Comparison of ENCODE assay signal across 10 cellular contexts in genomic region chr12:118374126-118374725, GRCh38. TPM values are rescaled to one million over a fixed set of nuclear protein-coding genes. Genes with fewer than 3 reads are reported as not detected.
A peak's percentile ranks its signal among the peaks of the same experiment; 100 is the strongest.
DNase-seq lines count a peak whose midpoint lies in the region; ATAC-seq and TF ChIP-seq lines count a peak whose summit lies in the region.
"Had no signal": no experiment of that assay in that cellular context is flagged by ENCODE, and none has a peak within 500 bp of the region (broad histone marks: within the 10 kb centered on the region; RNA-seq: fewer than 3 reads in every experiment).

No MANE protein-coding gene starts in this region.

- peaks cover 51% of the 10 kb centered on the region for H3K4me1 Mint-ChIP-seq in activated naive CD8-positive, alpha-beta T cell (ENCODE audit: low read depth)
- H3K4me1 Mint-ChIP-seq in activated naive CD8-positive, alpha-beta T cell treated with anti-CD3 and anti-CD28 coated beads, Interleukin-2, amount 50 U/mL, for 24 hours, result peaks cover 48% of the 10 kb centered on the region
- peaks cover 51% of the 10 kb centered on the region for H3K4me1 Mint-ChIP-seq in activated CD8-positive, alpha-beta T cell treated with anti-CD3 and anti-CD28 coated beads, Interleukin-2, amount 10 ng/mL, durations not matched to agents 7 days and 5 days (ENCODE audit: low read depth)

- H3K9me3 Mint-ChIP-seq in activated naive CD8-positive, alpha-beta T cell (ENCODE audit: low read depth), result no peaks in the 10 kb centered on the region
- H3K9me3 Mint-ChIP-seq in activated naive CD8-positive, alpha-beta T cell treated with anti-CD3 and anti-CD28 coated beads, Interleukin-2, amount 50 U/mL, for 24 hours, result no peaks in the 10 kb centered on the region
- H3K9me3 Mint-ChIP-seq in activated CD8-positive, alpha-beta T cell treated with anti-CD3 and anti-CD28 coated beads, Interleukin-2, amount 10 ng/mL, durations not matched to agents 7 days and 5 days (ENCODE audit: insufficient read depth), result no peaks in the 10 kb centered on the region

- peak overlapping the region; percentile 60 to 86 for H3K9ac ChIP-seq in liver (ENCODE audit: low read depth in 1 of 2, low read length in 2 of 2)

- TF ChIP-seq POLR2A in transverse colon (IDR thresholded peaks at IDR 0.05), result no peak

- no peak for TF ChIP-seq RAD21 in liver (IDR thresholded peaks at IDR 0.05)

- no peak for ATAC-seq in activated naive CD8-positive, alpha-beta T cell treated with anti-CD3 and anti-CD28 coated beads, Interleukin-2, amount 50 U/mL, for 24 hours
- ATAC-seq in activated CD8-positive, alpha-beta T cell treated with anti-CD3 and anti-CD28 coated beads, Interleukin-2, amount 10 ng/mL, durations not matched to agents 7 days and 5 days, result no peak

- no peak overlapping the region for H3K27ac Mint-ChIP-seq in activated naive CD8-positive, alpha-beta T cell
- H3K27ac Mint-ChIP-seq in activated naive CD8-positive, alpha-beta T cell treated with anti-CD3 and anti-CD28 coated beads, Interleukin-2, amount 50 U/mL, for 24 hours, result no peak overlapping the region
- no peak overlapping the region for H3K27ac Mint-ChIP-seq in activated CD8-positive, alpha-beta T cell treated with anti-CD3 and anti-CD28 coated beads, Interleukin-2, amount 10 ng/mL, durations not matched to agents 7 days and 5 days

- no peak for DNase-seq in activated naive CD8-positive, alpha-beta T cell treated with anti-CD3 and anti-CD28 coated beads, Interleukin-2, amount 50 U/mL, for 24 hours
- DNase-seq in activated CD8-positive, alpha-beta T cell treated with anti-CD3 and anti-CD28 coated beads, Interleukin-2, amount 10 ng/mL, durations not matched to agents 7 days and 5 days, result no peak
- no peak for DNase-seq in transverse colon
- DNase-seq in amygdala (lab: John Stamatoyannopoulos, UW), result no peak
- DNase-seq in NCI-H128 (lab: John Stamatoyannopoulos, UW; ENCODE audit: unreplicated experiment), result no peak
- DNase-seq in amniotic stem cell (lab: John Stamatoyannopoulos, UW), result no peak
- DNase-seq: C1 segment of cervical spinal cord, occipital lobe had no signal

- POLR2A ChIA-PET in activated CD8-positive, alpha-beta T cell treated with anti-CD3 and anti-CD28 coated beads, Interleukin-2, amount 10 ng/mL, durations not matched to agents 7 days and 5 days (lab: Charles Lee), result interaction anchor here (1.4 to 1.8 kb wide), 3 partner anchors 17 to 238 kb away, joined by 3 to 35 read pairs (median 4); partner anchors contain the start of gene PEBP1

- peaks cover 2 to 51% (median 28%) of the 10 kb centered on the region in 4 donors for H3K4me1 ChIP-seq in liver (ENCODE audit: control insufficient read depth in 4 of 4, insufficient read depth in 4 of 4, low read length in 3 of 4)
- H3K4me1 ChIP-seq in transverse colon, result peaks cover 14 to 52% (median 34%) of the 10 kb centered on the region in 4 donors

- H3K27me3 ChIP-seq in liver (ENCODE audit: control insufficient read depth in 4 of 4, insufficient read depth in 4 of 4, low read length in 3 of 4) (no peaks in the 10 kb centered on the region), transverse colon (no peaks in the 10 kb centered on the region)

- in situ Hi-C loops in transverse colon (cut with MboI; ENCODE audit: low pct_ligation_motif_present in 1 of 4, low pct_unique_long_range_greater_than_20kb in 1 of 4, low sequenced_read_pairs in 3 of 4), result loop anchor here in 2 of 4 donors (10.0 to 25.0 kb wide), 2 partner anchors 187 to 189 kb away; no protein-coding TSS in a partner anchor

- CTCF ChIA-PET in activated CD8-positive, alpha-beta T cell treated with anti-CD3 and anti-CD28 coated beads, Interleukin-2, amount 10 ng/mL, durations not matched to agents 7 days and 5 days (lab: Charles Lee), result interaction anchor here (1.2 to 2.1 kb wide), 4 partner anchors 16 to 253 kb away, joined by 3 to 17 read pairs (median 12); no protein-coding TSS in a partner anchor

- H3K4me3 ChIP-seq in liver (ENCODE audit: low read depth in 1 of 3, low read length in 3 of 3), result peak overlapping the region; percentile 36 to 72 (median 46)
- H3K4me3 ChIP-seq in transverse colon, result no peak overlapping the region

- no peak for TF ChIP-seq CTCF in liver (IDR thresholded peaks at IDR 0.05; ENCODE audit: low read depth, low read length, missing input control)
- TF ChIP-seq CTCF in transverse colon (IDR thresholded peaks at IDR 0.05), result no peak

- H3K27me3 Mint-ChIP-seq in activated naive CD8-positive, alpha-beta T cell, result no peaks in the 10 kb centered on the region
- H3K27me3 Mint-ChIP-seq in activated naive CD8-positive, alpha-beta T cell treated with anti-CD3 and anti-CD28 coated beads, Interleukin-2, amount 50 U/mL, for 24 hours, result no peaks in the 10 kb centered on the region
- peaks cover 3% of the 10 kb centered on the region for H3K27me3 Mint-ChIP-seq in activated CD8-positive, alpha-beta T cell treated with anti-CD3 and anti-CD28 coated beads, Interleukin-2, amount 10 ng/mL, durations not matched to agents 7 days and 5 days (ENCODE audit: low read depth)

- H3K27ac ChIP-seq in liver (ENCODE audit: low read depth in 1 of 2, low read length in 2 of 2) (peak overlapping the region; percentile 98), transverse colon (peak overlapping the region; percentile 2 to 95 (median 90))

- H3K9me3 ChIP-seq in liver (ENCODE audit: control insufficient read depth in 4 of 4, low read length in 3 of 4) (no peaks in the 10 kb centered on the region), transverse colon (no peaks in the 10 kb centered on the region)

- H3K36me3 Mint-ChIP-seq in activated naive CD8-positive, alpha-beta T cell, result no peaks in the 10 kb centered on the region
- H3K36me3 Mint-ChIP-seq in activated naive CD8-positive, alpha-beta T cell treated with anti-CD3 and anti-CD28 coated beads, Interleukin-2, amount 50 U/mL, for 24 hours (ENCODE audit: low read depth), result no peaks in the 10 kb centered on the region
- no peaks in the 10 kb centered on the region for H3K36me3 Mint-ChIP-seq in activated CD8-positive, alpha-beta T cell treated with anti-CD3 and anti-CD28 coated beads, Interleukin-2, amount 10 ng/mL, durations not matched to agents 7 days and 5 days (ENCODE audit: low read depth)

- intact Hi-C loops in transverse colon (cut with DNase I; ENCODE audit: low total_unique reads), result no loop called here

- 57% methylated on average over 14 of the region's 14 CpGs for WGBS in liver
- WGBS in transverse colon (ENCODE audit: low coverage in 1 of 2), 2 donors, result 89 to 93% methylated on average over 5 to 14 of the region's 14 CpGs

- H3K4me3 Mint-ChIP-seq in activated naive CD8-positive, alpha-beta T cell, result peak overlapping the region; percentile 93
- H3K4me3 Mint-ChIP-seq in activated naive CD8-positive, alpha-beta T cell treated with anti-CD3 and anti-CD28 coated beads, Interleukin-2, amount 50 U/mL, for 24 hours, result no peak overlapping the region
- peak overlapping the region; percentile 92 for H3K4me3 Mint-ChIP-seq in activated CD8-positive, alpha-beta T cell treated with anti-CD3 and anti-CD28 coated beads, Interleukin-2, amount 10 ng/mL, durations not matched to agents 7 days and 5 days

- H3K36me3 ChIP-seq in liver (ENCODE audit: control insufficient read depth in 4 of 4, insufficient read depth in 3 of 4, low read depth in 1 of 4, low read length in 3 of 4) (peaks cover 0 to 2% (median 0%) of the 10 kb centered on the region in 4 donors), transverse colon (no peaks in the 10 kb centered on the region)

- TF ChIP-seq EP300 in transverse colon (IDR thresholded peaks at IDR 0.05; ENCODE audit: low read depth), result no peak

TF ChIP-seq in liver, 16 proteins besides CTCF, POLR2A, EP300 and RAD21:
- no peak for TF ChIP-seq FOXA1 (IDR thresholded peaks at IDR 0.05)
- TF ChIP-seq FOXA2 (IDR thresholded peaks at IDR 0.05), result no peak
- TF ChIP-seq HNF4A (conservative IDR thresholded peaks at IDR 0.05), result no peak
- TF ChIP-seq JUND (IDR thresholded peaks at IDR 0.05), result no peak
- no peak for TF ChIP-seq ATF3 (IDR thresholded peaks at IDR 0.05)
- no peak for TF ChIP-seq TAF1 (conservative IDR thresholded peaks at IDR 0.05)
- no peak for TF ChIP-seq NR2F2 (IDR thresholded peaks at IDR 0.05)
- TF ChIP-seq RXRA (IDR thresholded peaks at IDR 0.05), result no peak
- no peak for TF ChIP-seq EGR1 (IDR thresholded peaks at IDR 0.05; ENCODE audit: low read depth in 2 of 2)
- no peak for TF ChIP-seq SP1 (IDR thresholded peaks at IDR 0.05)
- TF ChIP-seq, protein P1, sequence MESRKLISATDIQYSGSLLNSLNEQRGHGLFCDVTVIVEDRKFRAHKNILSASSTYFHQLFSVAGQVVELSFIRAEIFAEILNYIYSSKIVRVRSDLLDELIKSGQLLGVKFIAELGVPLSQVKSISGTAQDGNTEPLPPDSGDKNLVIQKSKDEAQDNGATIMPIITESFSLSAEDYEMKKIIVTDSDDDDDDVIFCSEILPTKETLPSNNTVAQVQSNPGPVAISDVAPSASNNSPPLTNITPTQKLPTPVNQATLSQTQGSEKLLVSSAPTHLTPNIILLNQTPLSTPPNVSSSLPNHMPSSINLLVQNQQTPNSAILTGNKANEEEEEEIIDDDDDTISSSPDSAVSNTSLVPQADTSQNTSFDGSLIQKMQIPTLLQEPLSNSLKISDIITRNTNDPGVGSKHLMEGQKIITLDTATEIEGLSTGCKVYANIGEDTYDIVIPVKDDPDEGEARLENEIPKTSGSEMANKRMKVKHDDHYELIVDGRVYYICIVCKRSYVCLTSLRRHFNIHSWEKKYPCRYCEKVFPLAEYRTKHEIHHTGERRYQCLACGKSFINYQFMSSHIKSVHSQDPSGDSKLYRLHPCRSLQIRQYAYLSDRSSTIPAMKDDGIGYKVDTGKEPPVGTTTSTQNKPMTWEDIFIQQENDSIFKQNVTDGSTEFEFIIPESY (IDR thresholded peaks at IDR 0.05), result no peak
- no peak for TF ChIP-seq YY1 (IDR thresholded peaks at IDR 0.05)
TF ChIP-seq in liver: peak in this region for 0.

RNA-seq across cellular contexts. Expression of gene TAOK3, which starts 1.5 kb away (rescaled TPM):
- total RNA-seq in activated CD8-positive, alpha-beta T cell treated with anti-CD3 and anti-CD28 coated beads, Interleukin-2, amount 10 ng/mL, durations not matched to agents 7 days and 5 days, result 10 to 100 TPM; 57.1 to 61.4 TPM
- total RNA-seq in liver, result 10 to 100 TPM; 13.6 to 28.6 TPM
- polyA plus RNA-seq in liver, result 10 to 100 TPM in 1 of 2 donors, 1 to 10 TPM in 1; 6.7 to 25.3 TPM
- 10 to 100 TPM; 40.4 to 93.2 (median 79.2) TPM for total RNA-seq in transverse colon

RNA-seq across cellular contexts. Expression of gene SUDS3, which starts 2.1 kb away (rescaled TPM):
- 10 to 100 TPM; 23.3 to 25.3 TPM for total RNA-seq in activated CD8-positive, alpha-beta T cell treated with anti-CD3 and anti-CD28 coated beads, Interleukin-2, amount 10 ng/mL, durations not matched to agents 7 days and 5 days
- 10 to 100 TPM; 17.4 to 22.8 TPM for total RNA-seq in liver
- 1 to 10 TPM; 6.7 to 7.2 TPM for polyA plus RNA-seq in liver
- total RNA-seq in transverse colon, result 10 to 100 TPM; 27.5 to 63.4 (median 45.7) TPM

Comparison
In these comparisons a context has a peak if more than half of its experiments do, and no peak if none do; other contexts are left out.
1. H3K4me3 ChIP-seq: peak in liver (3 of 3); none in transverse colon (0 of 4).